25 cellular contexts compared by ENCODE assay signal in the genomic region with DNA sequence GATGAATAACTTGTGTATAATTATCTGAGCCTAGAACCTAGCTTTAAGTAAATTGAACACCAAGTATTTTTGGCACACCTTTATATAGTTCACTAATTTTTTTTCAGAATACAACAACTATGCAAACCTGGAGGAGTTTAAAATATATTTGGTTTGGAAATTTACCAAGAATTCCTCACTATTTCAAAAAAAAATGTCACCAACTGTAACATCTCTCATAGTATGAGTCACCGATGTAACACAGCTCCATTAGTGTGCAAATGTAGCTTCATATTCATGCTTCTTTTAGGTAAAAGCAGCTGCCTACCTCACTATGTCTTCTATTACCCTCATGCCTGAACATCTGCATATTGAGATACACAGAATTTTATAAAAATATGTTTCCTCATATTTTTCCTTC.
DNase-seq lines count a peak whose midpoint lies in the region; ATAC-seq and TF ChIP-seq lines count a peak whose summit lies in the region.
"Had no signal": no experiment of that assay in that cellular context is flagged by ENCODE, and none has a peak within 500 bp of the region (broad histone marks: within the 10 kb centered on the region; RNA-seq: fewer than 3 reads in every experiment).

No MANE protein-coding gene starts in this region.

- H3K27ac Mint-ChIP-seq in HFFc6 (no peak overlapping the region), natural killer cell (no peak overlapping the region)
- H3K27ac Mint-ChIP-seq: activated CD4-positive, alpha-beta T cell treated with anti-CD3 and anti-CD28 coated beads, Interleukin-2, amount 10 ng/mL, durations not matched to agents 7 days and 5 days; activated CD8-positive, alpha-beta memory T cell treated with anti-CD3 and anti-CD28 coated beads, Interleukin-2, amount 10 ng/mL, durations not matched to agents 7 days and 5 days; activated naive CD4-positive, alpha-beta T cell treated with anti-CD3 and anti-CD28 coated beads, Interleukin-2, amount 50 U/mL, for 72 hours; CD8-positive, alpha-beta memory T cell; GM23338 had no signal

- in situ Hi-C loops in astrocyte of the spinal cord (cut with HindIII; ENCODE audit: low sequenced_read_pairs) = no loop called here

- no peak overlapping the region for H3K27ac ChIP-seq in foreskin keratinocyte
- H3K27ac ChIP-seq: A549, ascending aorta, heart left ventricle, prostate gland had no signal

- no peaks in the 10 kb centered on the region for H3K27me3 ChIP-seq in foreskin keratinocyte
- H3K27me3 ChIP-seq: ascending aorta, heart left ventricle had no signal

- H3K9me3 Mint-ChIP-seq in HFFc6 = peaks cover 24% of the 10 kb centered on the region
- peaks cover 6 to 16% of the 10 kb centered on the region in 2 donors for H3K9me3 Mint-ChIP-seq in natural killer cell
- H3K9me3 Mint-ChIP-seq: activated CD4-positive, alpha-beta T cell treated with anti-CD3 and anti-CD28 coated beads, Interleukin-2, amount 10 ng/mL, durations not matched to agents 7 days and 5 days; GM23338 had no signal

- H3K27me3 Mint-ChIP-seq in HFFc6 (ENCODE audit: insufficient read depth) = no peaks in the 10 kb centered on the region; the same call in none of the 2 replicates
- no peaks in the 10 kb centered on the region for H3K27me3 Mint-ChIP-seq in natural killer cell (ENCODE audit: low read depth in 2 of 2)
- H3K27me3 Mint-ChIP-seq: activated CD4-positive, alpha-beta T cell treated with anti-CD3 and anti-CD28 coated beads, Interleukin-2, amount 10 ng/mL, durations not matched to agents 7 days and 5 days; activated CD8-positive, alpha-beta memory T cell treated with anti-CD3 and anti-CD28 coated beads, Interleukin-2, amount 10 ng/mL, durations not matched to agents 7 days and 5 days; CD8-positive, alpha-beta memory T cell had no signal

- ATAC-seq in foreskin keratinocyte (no peak), natural killer cell (no peak)
- ATAC-seq: A549; activated CD8-positive, alpha-beta memory T cell treated with anti-CD3 and anti-CD28 coated beads, Interleukin-2, amount 10 ng/mL, durations not matched to agents 7 days and 5 days; activated naive CD4-positive, alpha-beta T cell treated with anti-CD3 and anti-CD28 coated beads, Interleukin-2, amount 50 U/mL, for 72 hours; GM23338; heart left ventricle; left colon; Right ventricle myocardium inferior had no signal

- H3K36me3 Mint-ChIP-seq in HFFc6 (ENCODE audit: low read depth) (no peaks in the 10 kb centered on the region), natural killer cell (no peaks in the 10 kb centered on the region)
- H3K36me3 Mint-ChIP-seq: activated CD8-positive, alpha-beta memory T cell treated with anti-CD3 and anti-CD28 coated beads, Interleukin-2, amount 10 ng/mL, durations not matched to agents 7 days and 5 days; activated naive CD4-positive, alpha-beta T cell treated with anti-CD3 and anti-CD28 coated beads, Interleukin-2, amount 50 U/mL, for 72 hours; CD8-positive, alpha-beta memory T cell had no signal

- intact Hi-C loops in natural killer cell (cut with micrococcal nuclease) = no loop called here

- H3K4me3 ChIP-seq in astrocyte of the spinal cord (ENCODE audit: low read depth, low read length) = no peak overlapping the region
- H3K4me3 ChIP-seq: A549, ascending aorta, GM23338, heart left ventricle, prostate gland had no signal

- H3K4me3 Mint-ChIP-seq in HFFc6 (no peak overlapping the region), natural killer cell (no peak overlapping the region)
- H3K4me3 Mint-ChIP-seq: activated CD4-positive, alpha-beta T cell treated with anti-CD3 and anti-CD28 coated beads, Interleukin-2, amount 10 ng/mL, durations not matched to agents 7 days and 5 days; activated CD8-positive, alpha-beta memory T cell treated with anti-CD3 and anti-CD28 coated beads, Interleukin-2, amount 10 ng/mL, durations not matched to agents 7 days and 5 days; CD8-positive, alpha-beta memory T cell; GM23338 had no signal

- DNase-seq in A172 (ENCODE audit: low spot score) = peak; percentile 47
- DNase-seq in HT1080 (ENCODE audit: low read depth) = peak; percentile 49
- DNase-seq in astrocyte of the spinal cord (ENCODE audit: low read depth, low spot score) = peak; percentile 23
- peak; percentile 8 to 29 for DNase-seq in foreskin keratinocyte
- no peak for DNase-seq in NCI-H1436 treated with DMSO at 0.1 percent for 48 hours (lab: John Stamatoyannopoulos, UW)
- no peak for DNase-seq in activated CD8-positive, alpha-beta memory T cell treated with anti-CD3 and anti-CD28 coated beads, Interleukin-2, amount 50 U/mL, for 4 hours
- no peak for DNase-seq in HFFc6
- no peak for DNase-seq in natural killer cell
- DNase-seq: activated CD4-positive, alpha-beta T cell treated with anti-CD3 and anti-CD28 coated beads, Interleukin-2, amount 10 ng/mL, durations not matched to agents 7 days and 5 days; activated CD8-positive, alpha-beta memory T cell treated with anti-CD3 and anti-CD28 coated beads, Interleukin-2, amount 10 ng/mL, durations not matched to agents 7 days and 5 days; CD8-positive, alpha-beta memory T cell; DMS79 treated with DMSO at 0.1 percent for 48 hours; heart left ventricle; left colon; mesenchymal stem cell; MV-4-11; NCI-H1694 treated with DMSO at 0.1 percent for 48 hours; stimulated activated CD8-positive, alpha-beta memory T cell treated with anti-CD3 and anti-CD28 coated beads, Interleukin-4, amount 100 ng/mL, for 48 hours; trophoblast cell had no signal

- peaks cover 21% of the 10 kb centered on the region for H3K4me1 ChIP-seq in foreskin keratinocyte
- H3K4me1 ChIP-seq: A549, ascending aorta, heart left ventricle, prostate gland had no signal

- no peaks in the 10 kb centered on the region for H3K4me1 Mint-ChIP-seq in HFFc6 (ENCODE audit: low read depth)
- no peaks in the 10 kb centered on the region for H3K4me1 Mint-ChIP-seq in natural killer cell
- H3K4me1 Mint-ChIP-seq: activated CD4-positive, alpha-beta T cell treated with anti-CD3 and anti-CD28 coated beads, Interleukin-2, amount 10 ng/mL, durations not matched to agents 7 days and 5 days; activated CD8-positive, alpha-beta memory T cell treated with anti-CD3 and anti-CD28 coated beads, Interleukin-2, amount 10 ng/mL, durations not matched to agents 7 days and 5 days; CD8-positive, alpha-beta memory T cell had no signal

- TF ChIP-seq CTCF in astrocyte of the spinal cord (IDR thresholded peaks at IDR 0.05; ENCODE audit: low read depth, low read length) (no peak), foreskin keratinocyte (conservative IDR thresholded peaks at IDR 0.05) (no peak), HFFc6 (IDR thresholded peaks at IDR 0.05) (no peak), natural killer cell (IDR thresholded peaks at IDR 0.05) (no peak)

Comparison
In these comparisons a context has a peak if more than half of its experiments do, and no peak if none do; other contexts are left out.
1. DNase-seq: peak in A172 (single experiment), HT1080 (single experiment), astrocyte of the spinal cord (single experiment) and foreskin keratinocyte (2 of 2); none in NCI-H1436 treated with DMSO at 0.1 percent for 48 hours (single experiment), activated CD8-positive, alpha-beta memory T cell treated with anti-CD3 and anti-CD28 coated beads, Interleukin-2, amount 50 U/mL, for 4 hours (single experiment), HFFc6 (single experiment) and natural killer cell (single experiment).